ENCODE assay signal across 2 cellular contexts in genomic region chr6:148822819-148823218, GRCh38.
TF ChIP-seq lines count a peak whose summit lies in the region.

No MANE protein-coding gene starts in this region.

TF ChIP-seq in GM23338, 12 proteins besides CTCF, POLR2A, EP300 and RAD21 (continued from another document):
- TF ChIP-seq, protein P1, sequence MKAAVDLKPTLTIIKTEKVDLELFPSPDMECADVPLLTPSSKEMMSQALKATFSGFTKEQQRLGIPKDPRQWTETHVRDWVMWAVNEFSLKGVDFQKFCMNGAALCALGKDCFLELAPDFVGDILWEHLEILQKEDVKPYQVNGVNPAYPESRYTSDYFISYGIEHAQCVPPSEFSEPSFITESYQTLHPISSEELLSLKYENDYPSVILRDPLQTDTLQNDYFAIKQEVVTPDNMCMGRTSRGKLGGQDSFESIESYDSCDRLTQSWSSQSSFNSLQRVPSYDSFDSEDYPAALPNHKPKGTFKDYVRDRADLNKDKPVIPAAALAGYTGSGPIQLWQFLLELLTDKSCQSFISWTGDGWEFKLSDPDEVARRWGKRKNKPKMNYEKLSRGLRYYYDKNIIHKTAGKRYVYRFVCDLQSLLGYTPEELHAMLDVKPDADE (IDR thresholded peaks at IDR 0.05): no peak
- TF ChIP-seq ZNF114 (CRISPR knock-in tag; IDR thresholded peaks at IDR 0.05) (no peak), JUNB (IDR thresholded peaks at IDR 0.05; ENCODE audit: unreplicated experiment) (no peak), ZNF331 (CRISPR knock-in tag; IDR thresholded peaks at IDR 0.05; ENCODE audit: low read depth) (no peak)

TF ChIP-seq in WTC11, 78 proteins besides CTCF, POLR2A, EP300 and RAD21 (continued from another document):
- TF ChIP-seq USF2 (CRISPR knock-in tag; IDR thresholded peaks at IDR 0.05) (no peak), FOXP1 (CRISPR knock-in tag; IDR thresholded peaks at IDR 0.05; ENCODE audit: borderline replicate concordance) (no peak), ZNF423 (CRISPR knock-in tag; IDR thresholded peaks at IDR 0.05) (no peak), SP1 (CRISPR knock-in tag; conservative IDR thresholded peaks at IDR 0.05) (no peak)
- TF ChIP-seq, protein P2, sequence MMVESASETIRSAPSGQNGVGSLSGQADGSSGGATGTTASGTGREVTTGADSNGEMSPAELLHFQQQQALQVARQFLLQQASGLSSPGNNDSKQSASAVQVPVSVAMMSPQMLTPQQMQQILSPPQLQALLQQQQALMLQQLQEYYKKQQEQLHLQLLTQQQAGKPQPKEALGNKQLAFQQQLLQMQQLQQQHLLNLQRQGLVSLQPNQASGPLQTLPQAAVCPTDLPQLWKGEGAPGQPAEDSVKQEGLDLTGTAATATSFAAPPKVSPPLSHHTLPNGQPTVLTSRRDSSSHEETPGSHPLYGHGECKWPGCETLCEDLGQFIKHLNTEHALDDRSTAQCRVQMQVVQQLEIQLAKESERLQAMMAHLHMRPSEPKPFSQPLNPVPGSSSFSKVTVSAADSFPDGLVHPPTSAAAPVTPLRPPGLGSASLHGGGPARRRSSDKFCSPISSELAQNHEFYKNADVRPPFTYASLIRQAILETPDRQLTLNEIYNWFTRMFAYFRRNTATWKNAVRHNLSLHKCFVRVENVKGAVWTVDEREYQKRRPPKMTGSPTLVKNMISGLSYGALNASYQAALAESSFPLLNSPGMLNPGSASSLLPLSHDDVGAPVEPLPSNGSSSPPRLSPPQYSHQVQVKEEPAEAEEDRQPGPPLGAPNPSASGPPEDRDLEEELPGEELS (CRISPR knock-in tag; IDR thresholded peaks at IDR 0.05): no peak
